In the genomic region with DNA sequence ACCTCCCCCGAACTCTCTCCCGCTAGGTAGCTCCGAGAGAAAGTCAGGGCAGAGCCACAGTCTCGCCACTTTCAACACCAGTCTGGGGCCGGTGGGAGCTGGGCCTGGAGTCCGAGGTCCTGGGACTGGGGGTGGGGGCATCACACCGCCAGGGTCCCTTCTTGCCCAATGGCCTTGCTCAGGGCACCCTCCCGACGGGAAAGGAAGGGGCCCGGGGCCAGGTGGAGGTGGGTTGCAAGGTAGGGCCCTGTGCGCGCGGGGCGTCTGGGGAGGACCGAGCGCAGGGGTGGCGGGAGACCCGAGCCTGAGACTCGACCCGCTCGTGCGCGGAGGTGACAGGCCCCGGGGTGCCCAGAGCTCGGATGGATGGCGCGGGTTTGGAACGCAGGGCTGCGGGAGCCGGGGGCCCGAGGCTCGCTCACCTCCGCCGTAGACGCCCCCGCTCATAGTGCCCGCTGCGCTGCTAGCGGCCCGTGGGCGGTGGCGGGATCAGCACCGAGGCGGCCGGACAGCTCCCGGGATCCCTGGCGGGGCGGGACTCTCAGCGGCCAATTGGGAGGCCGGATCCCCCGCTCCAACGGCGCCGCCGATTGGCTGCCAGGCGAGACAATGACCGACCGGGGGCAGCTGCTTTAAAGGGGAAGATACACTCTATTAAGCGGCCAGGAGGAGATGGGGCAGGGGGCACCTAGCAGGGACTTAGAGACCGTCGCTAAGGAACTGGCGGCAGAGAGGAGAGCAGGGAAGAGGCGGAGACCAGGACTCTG, we compare ENCODE assay signal across 8 cellular contexts. TPM values are rescaled to one million over a fixed set of nuclear protein-coding genes. Genes with fewer than 3 reads are reported as not detected.
DNase-seq lines count a peak whose midpoint lies in the region; ATAC-seq and TF ChIP-seq lines count a peak whose summit lies in the region.

A gene (minus strand): TSS at position 541 of the 767 bp plus-strand sequence. CDS start 94 bp downstream, at position 447.

- DNase-seq in CD1c-positive myeloid dendritic cell (ENCODE audit: extremely low spot score), result peak; percentile 76
- peak; percentile 87 for DNase-seq in NCI-H1092 treated with DMSO at 0.1 percent for 48 hours (lab: John Stamatoyannopoulos, UW)
- DNase-seq in T-helper 1 cell, result peak in 3 of 5 donors; percentile 39 to 45 (median 42)
- DNase-seq in cerebellar cortex (ENCODE audit: low spot score), result peak; percentile 90
- no peak for DNase-seq in lung (ENCODE audit: low spot score)
- peak; percentile 59 for DNase-seq in stomach
- no peak for DNase-seq in kidney tubule cell (ENCODE audit: low spot score)

- H3K27ac ChIP-seq in lung (ENCODE audit: low read depth in 1 of 2, low read length in 1 of 2), result no peak within 1 kb of the TSS
- no peak within 1 kb of the TSS for H3K27ac ChIP-seq in stomach

- 11 to 13% methylated on average over 46 to 63 of the region's 63 CpGs for WGBS in lung, 2 donors
- 9 to 25% (median 13%) methylated on average over 29 to 63 of the region's 63 CpGs for WGBS in stomach, 5 donors

- H3K4me3 ChIP-seq in lung (no peak within 1 kb of the TSS), stomach (peak within 1 kb of the TSS in 3 of 4 donors; percentile 4 to 17 (median 17))

- peaks cover 0 to 3% of the 10 kb centered on the region in 2 donors for H3K4me1 ChIP-seq in lung (ENCODE audit: control insufficient read depth in 2 of 2, insufficient read depth in 2 of 2, low read length in 2 of 2)
- H3K4me1 ChIP-seq in stomach, result peaks cover 0 to 11% (median 2%) of the 10 kb centered on the region in 4 donors

- TF ChIP-seq POLR2A in stomach (IDR thresholded peaks at IDR 0.05), result no peak

- H3K27me3 ChIP-seq in lung (ENCODE audit: control insufficient read depth, insufficient read depth) (no peaks in the 10 kb centered on the region), stomach (peaks cover 9 to 87% (median 33%) of the 10 kb centered on the region in 3 donors)

- intact Hi-C loops in stomach (cut with DNase I; ENCODE audit: low total_unique reads), result no loop called here

- no peaks in the 10 kb centered on the region for H3K9me3 ChIP-seq in lung (ENCODE audit: control insufficient read depth in 2 of 2, insufficient read depth in 1 of 2, low read length in 1 of 2)
- H3K9me3 ChIP-seq in stomach, result no peaks in the 10 kb centered on the region

- no peak for TF ChIP-seq EP300 in stomach (IDR thresholded peaks at IDR 0.05)

- ATAC-seq in lung (ENCODE audit: insufficient read depth, low FRiP score) (peak; percentile 74), GM21423 (IDR thresholded peaks at IDR 0.05; ENCODE audit: unreplicated experiment) (no peak)

- no peak for TF ChIP-seq CTCF in lung (IDR thresholded peaks at IDR 0.05; ENCODE audit: control extremely low read depth, extremely low read depth)
- no peak for TF ChIP-seq CTCF in stomach (IDR thresholded peaks at IDR 0.05)

- H3K36me3 ChIP-seq in lung (ENCODE audit: control insufficient read depth in 2 of 2, insufficient read depth in 2 of 2, low read length in 2 of 2), result no peaks in the 10 kb centered on the region
- H3K36me3 ChIP-seq in stomach, result no peaks in the 10 kb centered on the region

RNA-seq across cellular contexts. Expression of the gene that starts here (rescaled TPM):
- not detected for total RNA-seq in lung
- polyA plus RNA-seq in lung, result not detected
- under 1 TPM in 2 of 5 donors, not detected in 3; 0.37 to 0.43 TPM for total RNA-seq in stomach
- polyA plus RNA-seq in stomach, result 1 to 10 TPM in 2 of 3 donors, under 1 TPM in 1; 0.25 to 1.4 (median 1.2) TPM

Comparison
In these comparisons a context has a peak if more than half of its experiments do, and no peak if none do; other contexts are left out.
1. Peak in ATAC-seq in lung; RNA of the gene not detected or under 1 TPM.
2. DNase-seq: peak in CD1c-positive myeloid dendritic cell (single experiment), NCI-H1092 treated with DMSO at 0.1 percent for 48 hours (single experiment), T-helper 1 cell (3 of 5), cerebellar cortex (single experiment) and stomach (single experiment); none in lung (single experiment) and kidney tubule cell (single experiment).